In the genomic region with DNA sequence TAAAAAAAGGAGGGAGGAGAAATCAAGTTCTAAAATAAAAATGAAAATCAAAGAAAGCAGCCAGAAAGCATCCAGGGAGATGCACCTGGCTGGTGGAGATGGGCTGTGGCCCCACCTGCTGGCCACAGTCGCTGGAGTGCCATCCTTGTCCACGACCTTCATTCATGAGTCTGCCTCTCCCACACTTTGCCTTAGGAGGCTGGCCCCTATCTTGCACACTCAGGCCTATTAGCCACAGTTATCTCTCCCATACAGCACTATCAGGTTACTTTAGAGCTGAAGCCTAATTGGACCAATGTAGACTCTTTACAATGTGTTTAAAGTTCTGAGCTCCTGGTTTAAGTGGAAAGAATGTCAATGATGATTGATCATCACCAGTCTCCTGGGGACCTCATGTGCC, we compare ENCODE assay signal across 9 cellular contexts.
DNase-seq lines count a peak whose midpoint lies in the region; ATAC-seq, FAIRE-seq and TF ChIP-seq lines count a peak whose summit lies in the region.
"Had no signal": no experiment of that assay in that cellular context is flagged by ENCODE, and none has a peak within 500 bp of the region (broad histone marks: within the 10 kb centered on the region; RNA-seq: fewer than 3 reads in every experiment).

No MANE protein-coding gene starts in this region.

- ATAC-seq in pancreas: peak in 3 of 4 donors; percentile 68 to 79 (median 79)
- ATAC-seq in GM19463 (IDR thresholded peaks at IDR 0.05; ENCODE audit: unreplicated experiment): no peak
- ATAC-seq in HG02840 (IDR thresholded peaks at IDR 0.05; ENCODE audit: low FRiP score, unreplicated experiment): no peak

- H3K4me1 ChIP-seq in pancreas: no peaks in the 10 kb centered on the region

- H3K4me3 ChIP-seq in GM12865 (ENCODE audit: low read depth, low read length): no peak overlapping the region
- H3K4me3 ChIP-seq in pancreas: no peak overlapping the region

- no peaks in the 10 kb centered on the region for H3K27me3 ChIP-seq in pancreas

- no peak for FAIRE-seq in pancreas (lab: Jason Lieb, UNC)

- TF ChIP-seq CTCF in 22Rv1 (IDR thresholded peaks at IDR 0.05): peak; percentile 71
- TF ChIP-seq CTCF in GM12865 (IDR thresholded peaks at IDR 0.05; ENCODE audit: insufficient read depth, low read depth, low read length, missing control alignments): peak; percentile 43
- TF ChIP-seq CTCF in pancreas (IDR thresholded peaks at IDR 0.05): peak in 3 of 4 donors; percentile 21 to 41 (median 26)

- peak; percentile 28 for DNase-seq in GM12865 (ENCODE audit: low read depth)
- peak; percentile 54 to 84 for DNase-seq in NCI-H524 (lab: John Stamatoyannopoulos, UW)
- DNase-seq in dermis blood vessel endothelial cell: peak; percentile 49
- peak in 4 of 6 donors; percentile 3 to 56 (median 22) for DNase-seq in pancreas
- DNase-seq in medulla oblongata (ENCODE audit: extremely low spot score): no peak
- DNase-seq: activated naive CD8-positive, alpha-beta T cell treated with anti-CD3 and anti-CD28 coated beads, Interleukin-2, amount 10 ng/mL, durations not matched to agents 7 days and 5 days had no signal

- H3K9me3 ChIP-seq in pancreas: no peaks in the 10 kb centered on the region

- H3K36me3 ChIP-seq in pancreas: no peaks in the 10 kb centered on the region

- intact Hi-C loops in pancreas (cut with DNase I): no loop called here

- H3K27ac ChIP-seq in 22Rv1 (no peak overlapping the region), pancreas (no peak overlapping the region)

- 0 to 3% methylated on average over 2 of the region's 2 CpGs for WGBS in pancreas, 2 donors

Comparison
In these comparisons a context has a peak if more than half of its experiments do, and no peak if none do; other contexts are left out.
1. ATAC-seq: peak in pancreas (3 of 4); none in GM19463 (single experiment) and HG02840 (single experiment).
2. Peak in every context shown above with its lines, with median percentiles within 50 percentile points of each other: CTCF ChIP-seq.